8 cellular contexts compared by ENCODE assay signal in the genomic region with DNA sequence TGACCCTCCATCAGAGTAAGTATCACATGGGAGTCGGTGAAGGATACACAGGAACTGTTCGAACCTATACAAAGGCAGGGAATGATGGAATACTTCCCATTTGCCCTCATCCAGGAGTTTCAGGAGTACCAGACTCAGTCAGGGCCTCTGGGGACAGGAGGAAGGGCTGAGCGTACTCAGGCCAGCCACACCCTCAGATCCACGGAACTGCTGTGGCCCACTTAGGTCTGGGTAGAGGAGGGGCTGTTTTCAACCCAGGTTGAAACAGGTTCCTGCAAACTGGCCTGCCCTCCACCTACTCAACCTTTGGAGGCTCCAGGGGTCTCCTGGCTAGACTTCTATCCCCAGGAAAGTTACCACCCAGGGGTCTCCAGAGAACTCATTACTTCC. TPM values are rescaled to one million over a fixed set of nuclear protein-coding genes. Genes with fewer than 3 reads are reported as not detected.
DNase-seq lines count a peak whose midpoint lies in the region; ATAC-seq, FAIRE-seq and TF ChIP-seq lines count a peak whose summit lies in the region.

No MANE protein-coding gene starts in this region.

- dilution Hi-C loops in endothelial cell of umbilical vein (cut with MboI; ENCODE audit: extremely low pct_ligation_motif_present, low sequenced_read_pairs) = no loop called here

- H3K4me3 ChIP-seq in endothelial cell of umbilical vein (replicated peaks in 1 of 3; ENCODE audit: insufficient read depth in 1 of 3, low read depth in 1 of 3, low read length in 3 of 3) (no peak overlapping the region), stomach (peak overlapping the region in 3 of 4 donors; percentile 30 to 46 (median 44)), ascending aorta (peak overlapping the region in 1 of 2 donors; percentile 53)

- peak overlapping the region; percentile 73 for H3K4me3 Mint-ChIP-seq in activated CD4-positive, alpha-beta T cell treated with anti-CD3 and anti-CD28 coated beads, Interleukin-2, amount 10 ng/mL, durations not matched to agents 7 days and 5 days

- ATAC-seq in GM19351 (IDR thresholded peaks at IDR 0.05; ENCODE audit: unreplicated experiment) (no peak), GM21576 (IDR thresholded peaks at IDR 0.05; ENCODE audit: unreplicated experiment) (no peak)

- H3K27ac Mint-ChIP-seq in activated CD4-positive, alpha-beta T cell treated with anti-CD3 and anti-CD28 coated beads, Interleukin-2, amount 10 ng/mL, durations not matched to agents 7 days and 5 days = no peak overlapping the region

- H2AFZ ChIP-seq in endothelial cell of umbilical vein (ENCODE audit: low read depth, low read length) = peak overlapping the region; percentile 79

- no peaks in the 10 kb centered on the region for H3K36me3 Mint-ChIP-seq in activated CD4-positive, alpha-beta T cell treated with anti-CD3 and anti-CD28 coated beads, Interleukin-2, amount 10 ng/mL, durations not matched to agents 7 days and 5 days (ENCODE audit: low read depth)

- peaks cover 6% of the 10 kb centered on the region for H3K4me1 ChIP-seq in endothelial cell of umbilical vein (ENCODE audit: control insufficient read depth, extremely low read depth, insufficient read depth, low read length)
- H3K4me1 ChIP-seq in stomach = peaks cover 11 to 20% (median 19%) of the 10 kb centered on the region in 4 donors
- peaks cover 4 to 6% of the 10 kb centered on the region in 2 donors for H3K4me1 ChIP-seq in ascending aorta

- H3K27ac ChIP-seq in RWPE1 = peak overlapping the region; percentile 19; the same call in 1 of the 2 replicates
- H3K27ac ChIP-seq in endothelial cell of umbilical vein (ENCODE audit: insufficient read depth, low read depth, low read length) = no peak overlapping the region
- no peak overlapping the region for H3K27ac ChIP-seq in stomach
- no peak overlapping the region for H3K27ac ChIP-seq in ascending aorta

- H3K9me3 ChIP-seq in endothelial cell of umbilical vein (replicated peaks; ENCODE audit: control insufficient read depth, insufficient read depth, low read length) = no peaks in the 10 kb centered on the region
- no peaks in the 10 kb centered on the region for H3K9me3 ChIP-seq in stomach
- H3K9me3 ChIP-seq in ascending aorta = no peaks in the 10 kb centered on the region

- no peak overlapping the region for H3K9ac ChIP-seq in endothelial cell of umbilical vein (replicated peaks; ENCODE audit: extremely low read depth, insufficient read depth, low read length)

- no peaks in the 10 kb centered on the region for H3K9me3 Mint-ChIP-seq in activated CD4-positive, alpha-beta T cell treated with anti-CD3 and anti-CD28 coated beads, Interleukin-2, amount 10 ng/mL, durations not matched to agents 7 days and 5 days

- 38 to 63% (median 51%) methylated on average over 4 of the region's 4 CpGs for WGBS in stomach, 5 donors

- FAIRE-seq in endothelial cell of umbilical vein (lab: Jason Lieb, UNC) = peak; percentile 8

- TF ChIP-seq POLR2A in endothelial cell of umbilical vein (IDR thresholded peaks at IDR 0.05; ENCODE audit: low read depth, low read length) (no peak), stomach (IDR thresholded peaks at IDR 0.05) (no peak)

- H3K36me3 ChIP-seq in endothelial cell of umbilical vein (ENCODE audit: control insufficient read depth in 2 of 2, extremely low read depth in 1 of 2, insufficient read depth in 2 of 2, low read length in 2 of 2) (no peaks in the 10 kb centered on the region), stomach (no peaks in the 10 kb centered on the region), ascending aorta (no peaks in the 10 kb centered on the region)

- TF ChIP-seq CTCF in RWPE1 (conservative IDR thresholded peaks at IDR 0.05; ENCODE audit: low read depth) = no peak
- TF ChIP-seq CTCF in endothelial cell of umbilical vein (IDR thresholded peaks at IDR 0.05; ENCODE audit: extremely low read depth in 1 of 2, insufficient read depth in 1 of 2, low read depth in 1 of 2, low read length in 2 of 2) = no peak
- no peak for TF ChIP-seq CTCF in stomach (IDR thresholded peaks at IDR 0.05)
- no peak for TF ChIP-seq CTCF in ascending aorta (IDR thresholded peaks at IDR 0.05)

- no peak for DNase-seq in activated CD4-positive, alpha-beta T cell treated with anti-CD3 and anti-CD28 coated beads, Interleukin-2, amount 10 ng/mL, durations not matched to agents 7 days and 5 days
- DNase-seq in activated CD4-positive, alpha-beta T cell treated with anti-CD3 and anti-CD28 coated beads for 48 hours = no peak
- DNase-seq in RWPE1 (ENCODE audit: low spot score) (no peak), endothelial cell of umbilical vein (ENCODE audit: low read depth, low spot score) (no peak), stomach (no peak), ascending aorta (ENCODE audit: low spot score in 2 of 2) (no peak)

- intact Hi-C loops in endothelial cell of umbilical vein (cut with micrococcal nuclease) = no loop called here
- intact Hi-C loops in stomach (cut with DNase I; ENCODE audit: low total_unique reads) = no loop called here
- intact Hi-C loops in ascending aorta (cut with DNase I) = no loop called here

- BruUV-seq in endothelial cell of umbilical vein (replicated peaks; lab: Mats Ljungman, UMichigan) = no TSS peak

- peaks cover 13% of the 10 kb centered on the region for H3K4me1 Mint-ChIP-seq in activated CD4-positive, alpha-beta T cell treated with anti-CD3 and anti-CD28 coated beads, Interleukin-2, amount 10 ng/mL, durations not matched to agents 7 days and 5 days

- H3K9me1 ChIP-seq in endothelial cell of umbilical vein (replicated peaks; ENCODE audit: control insufficient read depth, extremely low read depth, insufficient read depth, low read length) = no peaks in the 10 kb centered on the region

- H3K4me2 ChIP-seq in endothelial cell of umbilical vein (ENCODE audit: insufficient read depth, low read length) = no peak overlapping the region

- CTCF ChIA-PET in activated CD4-positive, alpha-beta T cell treated with anti-CD3 and anti-CD28 coated beads, Interleukin-2, amount 10 ng/mL, durations not matched to agents 7 days and 5 days (lab: Charles Lee) = interaction anchor here (0.9 to 3.1 kb wide), 12 partner anchors 10 to 484 kb away, joined by 3 to 19 read pairs (median 4); partner anchors contain the start of genes RAB11A and RNU5B-1
- CTCF ChIA-PET in RWPE1 (lab: Yijun Ruan, JAX) = interaction anchor here (0.5 to 2.2 kb wide), 12 partner anchors 8 to 1094 kb away, joined by 3 to 33 read pairs (median 4); no protein-coding TSS in a partner anchor
- CTCF ChIA-PET in endothelial cell of umbilical vein (lab: Charles Lee) = interaction anchor here (0.7 to 11.5 kb wide), 25 partner anchors 8 to 351 kb away, joined by 3 to 274 read pairs (median 6); partner anchors contain the start of gene RNU5B-1

- H4K20me1 ChIP-seq in endothelial cell of umbilical vein (replicated peaks; ENCODE audit: control insufficient read depth, extremely low read depth, insufficient read depth, low read length) = no peaks in the 10 kb centered on the region

- POLR2A ChIA-PET in activated CD4-positive, alpha-beta T cell treated with anti-CD3 and anti-CD28 coated beads, Interleukin-2, amount 10 ng/mL, durations not matched to agents 7 days and 5 days (lab: Charles Lee) = no interaction called here
- POLR2A ChIA-PET in RWPE1 (lab: Yijun Ruan, JAX; ENCODE audit: low non-redundant PET) (no interaction called here), endothelial cell of umbilical vein (lab: Charles Lee) (interaction anchor here (1.5 to 3.1 kb wide), 2 partner anchors 66 to 80 kb away, joined by 4 to 12 read pairs; partner anchors contain the start of gene RNU5B-1)

- peaks cover 33% of the 10 kb centered on the region for H3K27me3 Mint-ChIP-seq in activated CD4-positive, alpha-beta T cell treated with anti-CD3 and anti-CD28 coated beads, Interleukin-2, amount 10 ng/mL, durations not matched to agents 7 days and 5 days

- no peaks in the 10 kb centered on the region for H3K79me2 ChIP-seq in endothelial cell of umbilical vein (ENCODE audit: control insufficient read depth, insufficient read depth, low read length)

- H3K27me3 ChIP-seq in endothelial cell of umbilical vein (ENCODE audit: control insufficient read depth in 2 of 2, insufficient read depth in 2 of 2, low read length in 2 of 2) (peaks cover 12 to 13% of the 10 kb centered on the region in 2 experiments), stomach (peaks cover 0 to 29% (median 10%) of the 10 kb centered on the region in 3 donors), ascending aorta (no peaks in the 10 kb centered on the region)

- TF ChIP-seq EP300 in stomach (IDR thresholded peaks at IDR 0.05) = no peak

RNA-seq across cellular contexts. Expression of gene IGDCC3, which starts 6.7 kb away (rescaled TPM):
- total RNA-seq in activated CD4-positive, alpha-beta T cell treated with anti-CD3 and anti-CD28 coated beads, Interleukin-2, amount 10 ng/mL, durations not matched to agents 7 days and 5 days = not detected
- not detected in 2 replicates for total RNA-seq in endothelial cell of umbilical vein
- 0.03 TPM in 1 of 2 replicates, not detected in the other for polyA plus RNA-seq in endothelial cell of umbilical vein
- 0.06 TPM in 1 of 2 replicates, not detected in the other for polyA plus RNA-seq in endothelial cell of umbilical vein (2011; cell fraction: cytosol; rRNA removed)
- polyA plus RNA-seq in endothelial cell of umbilical vein (2011; cell fraction: nucleus; rRNA removed) = 0.07 and 0.14 TPM in 2 replicates
- not detected in 2 replicates for polyA plus RNA-seq in endothelial cell of umbilical vein (2012)
- polyA minus RNA-seq in endothelial cell of umbilical vein = not detected in 2 replicates
- not detected for polyA minus RNA-seq in endothelial cell of umbilical vein (2011; cell fraction: cytosol; rRNA and poly(A)+ RNA removed)
- polyA minus RNA-seq in endothelial cell of umbilical vein (2011; cell fraction: nucleus; rRNA and poly(A)+ RNA removed) = 0.29 TPM in 1 of 2 replicates, not detected in the other
- total RNA-seq in stomach = 1 to 10 TPM in 2 of 5 donors, not detected in 3; 1.7 to 5.8 TPM
- under 1 TPM in 2 of 3 donors, not detected in 1; 0.08 to 0.12 TPM for polyA plus RNA-seq in stomach
- not detected for total RNA-seq in ascending aorta

RNA-seq across cellular contexts. Expression of gene IGDCC4, which starts 38.2 kb away (rescaled TPM):
- total RNA-seq in activated CD4-positive, alpha-beta T cell treated with anti-CD3 and anti-CD28 coated beads, Interleukin-2, amount 10 ng/mL, durations not matched to agents 7 days and 5 days = under 1 TPM; 0.06 to 0.12 TPM
- total RNA-seq in endothelial cell of umbilical vein (0.07 and 0.60 TPM in 2 replicates), stomach (10 to 100 TPM in 1 of 5 donors, 1 to 10 TPM in 2, not detected in 2; 3.6 to 11.2 (median 6.7) TPM), ascending aorta (1.9 TPM)
- polyA plus RNA-seq in endothelial cell of umbilical vein (0.06 and 0.07 TPM in 2 replicates), stomach (1 to 10 TPM in 1 of 3 donors, under 1 TPM in 2; 0.85 to 2.6 (median 0.93) TPM)
- polyA plus RNA-seq in endothelial cell of umbilical vein (2011; cell fraction: cytosol; rRNA removed) = 0.04 and 0.06 TPM in 2 replicates
- polyA plus RNA-seq in endothelial cell of umbilical vein (2011; cell fraction: nucleus; rRNA removed) = 0.40 and 0.43 TPM in 2 replicates
- polyA plus RNA-seq in endothelial cell of umbilical vein (2012) = 0.12 and 0.14 TPM in 2 replicates
- 0.24 and 0.30 TPM in 2 replicates for polyA minus RNA-seq in endothelial cell of umbilical vein
- polyA minus RNA-seq in endothelial cell of umbilical vein (2011; cell fraction: cytosol; rRNA and poly(A)+ RNA removed) = not detected
- 0.10 and 0.48 TPM in 2 replicates for polyA minus RNA-seq in endothelial cell of umbilical vein (2011; cell fraction: nucleus; rRNA and poly(A)+ RNA removed)

Comparison
In these comparisons a context has a peak if more than half of its experiments do, and no peak if none do; other contexts are left out.
1. H3K4me3 ChIP-seq: peak in stomach (3 of 4); none in endothelial cell of umbilical vein (0 of 3).